ENCODE assay signal across 9 cellular contexts in genomic region chr7:30796105-30796869, GRCh38. TPM values are rescaled to one million over a fixed set of nuclear protein-coding genes. Genes with fewer than 3 reads are reported as not detected.
DNase-seq lines count a peak whose midpoint lies in the region; ATAC-seq, FAIRE-seq and TF ChIP-seq lines count a peak whose summit lies in the region.
"Had no signal": no experiment of that assay in that cellular context is flagged by ENCODE, and none has a peak within 500 bp of the region (broad histone marks: within the 10 kb centered on the region; RNA-seq: fewer than 3 reads in every experiment).

No MANE protein-coding gene starts in this region.

- peak in 4 of 8 donors; percentile 25 to 39 (median 35) for ATAC-seq in heart right ventricle
- ATAC-seq in Right ventricle myocardium inferior = no peak
- no peak for ATAC-seq in T-helper 17 cell
- ATAC-seq in HG02970 (IDR thresholded peaks at IDR 0.05; ENCODE audit: low FRiP score, unreplicated experiment) = no peak
- no peak for ATAC-seq in HG02884 (IDR thresholded peaks at IDR 0.05; ENCODE audit: unreplicated experiment)
- ATAC-seq in activated CD4-positive, alpha-beta T cell treated with anti-CD3 and anti-CD28 coated beads for 36 hours = no peak

- H3K4me1 Mint-ChIP-seq in T-helper 17 cell = peaks cover 5% of the 10 kb centered on the region
- peaks cover 14% of the 10 kb centered on the region for H3K4me1 Mint-ChIP-seq in activated CD4-positive, alpha-beta T cell treated with anti-CD3 and anti-CD28 coated beads for 36 hours

- H3K27me3 Mint-ChIP-seq in T-helper 17 cell = no peaks in the 10 kb centered on the region
- no peaks in the 10 kb centered on the region for H3K27me3 Mint-ChIP-seq in activated CD4-positive, alpha-beta T cell treated with anti-CD3 and anti-CD28 coated beads for 36 hours
- H3K27me3 Mint-ChIP-seq: dendritic cell treated with granulocyte-macrophage colony-stimulating factor and Interleukin-4, amounts not matched to agents 40 ng/mL and 50 ng/mL, for 4 days had no signal

- CTCF ChIA-PET in activated CD4-positive, alpha-beta T cell treated with anti-CD3 and anti-CD28 coated beads for 36 hours (lab: Charles Lee) = interaction anchor here (0.9 kb wide), 1 partner anchor 9 kb away, joined by 4 read pairs; no protein-coding TSS in a partner anchor

- H3K9me3 Mint-ChIP-seq in activated CD4-positive, alpha-beta T cell treated with anti-CD3 and anti-CD28 coated beads for 36 hours (ENCODE audit: low read depth) = no peaks in the 10 kb centered on the region
- H3K9me3 Mint-ChIP-seq: dendritic cell treated with granulocyte-macrophage colony-stimulating factor and Interleukin-4, amounts not matched to agents 40 ng/mL and 50 ng/mL, for 4 days had no signal

- no peak overlapping the region for H3K4me3 ChIP-seq in heart right ventricle
- H3K4me3 ChIP-seq in kidney (ENCODE audit: low read length in 2 of 2) = no peak overlapping the region
- no peak overlapping the region for H3K4me3 ChIP-seq in vagina

- no peak for TF ChIP-seq POLR2A in vagina (IDR thresholded peaks at IDR 0.05)

- peak overlapping the region in 1 of 2 donors; percentile 20 for H3K9ac ChIP-seq in kidney (ENCODE audit: low read length in 2 of 2)

- no peak for FAIRE-seq in kidney (lab: Jason Lieb, UNC)

- no peak overlapping the region for H3K4me3 Mint-ChIP-seq in T-helper 17 cell
- no peak overlapping the region for H3K4me3 Mint-ChIP-seq in activated CD4-positive, alpha-beta T cell treated with anti-CD3 and anti-CD28 coated beads for 36 hours
- H3K4me3 Mint-ChIP-seq: dendritic cell treated with granulocyte-macrophage colony-stimulating factor and Interleukin-4, amounts not matched to agents 40 ng/mL and 50 ng/mL, for 4 days had no signal

- POLR2A ChIA-PET in activated CD4-positive, alpha-beta T cell treated with anti-CD3 and anti-CD28 coated beads for 36 hours (lab: Charles Lee) = no interaction called here

- H3K27ac ChIP-seq in heart right ventricle = peak overlapping the region in 9 of 10 donors; percentile 9 to 81 (median 53)
- peak overlapping the region; percentile 54 to 83 for H3K27ac ChIP-seq in kidney (ENCODE audit: low read depth in 2 of 2, low read length in 2 of 2)
- H3K27ac ChIP-seq in vagina = peak overlapping the region; percentile 65

- no peak for DNase-seq in heart right ventricle
- no peak for DNase-seq in Right ventricle myocardium inferior (ENCODE audit: missing footprints)
- no peak for DNase-seq in T-helper 17 cell
- DNase-seq in kidney = no peak
- DNase-seq in vagina (ENCODE audit: extremely low spot score in 2 of 2) = no peak
- DNase-seq in activated CD4-positive, alpha-beta T cell treated with anti-CD3 and anti-CD28 coated beads for 36 hours = no peak

- H3K4me1 ChIP-seq in heart right ventricle (peaks cover 0 to 63% (median 47%) of the 10 kb centered on the region in 9 donors), kidney (ENCODE audit: control insufficient read depth in 1 of 2, insufficient read depth in 1 of 2, low read depth in 1 of 2, low read length in 2 of 2) (peaks cover 31 to 40% of the 10 kb centered on the region in 2 donors), vagina (peaks cover 56% of the 10 kb centered on the region)

- TF ChIP-seq CTCF in heart right ventricle (IDR thresholded peaks at IDR 0.05) = no peak
- TF ChIP-seq CTCF in kidney (IDR thresholded peaks at IDR 0.05; ENCODE audit: borderline replicate concordance, extremely low read depth, insufficient read depth) = no peak
- TF ChIP-seq CTCF in vagina (IDR thresholded peaks at IDR 0.05) = no peak

- H3K36me3 ChIP-seq in heart right ventricle = peaks cover 0 to 37% (median 0%) of the 10 kb centered on the region in 9 donors
- peaks cover 0 to 2% of the 10 kb centered on the region in 2 donors for H3K36me3 ChIP-seq in kidney (ENCODE audit: control insufficient read depth in 1 of 2, insufficient read depth in 2 of 2, low read length in 2 of 2)
- no peaks in the 10 kb centered on the region for H3K36me3 ChIP-seq in vagina

- intact Hi-C loops in heart right ventricle (cut with DNase I) = loop anchor here in 3 of 10 donors (5.0 to 10.0 kb wide), 4 partner anchors 49 to 181 kb away; no protein-coding TSS in a partner anchor
- intact Hi-C loops in Right ventricle myocardium inferior (cut with DNase I) = no loop called here
- intact Hi-C loops in kidney (cut with DNase I) = loop anchor here (10.0 kb wide), 2 partner anchors 179 to 329 kb away; no protein-coding TSS in a partner anchor
- intact Hi-C loops in vagina (cut with DNase I) = no loop called here
- intact Hi-C loops in activated CD4-positive, alpha-beta T cell treated with anti-CD3 and anti-CD28 coated beads for 36 hours (cut with DNase I, micrococcal nuclease) = loop anchor here in 1 of 2 experiments (10.0 kb wide), 1 partner anchor 329 kb away; no protein-coding TSS in a partner anchor

- WGBS in heart right ventricle, 2 donors = 46 to 55% methylated on average over 1 of the region's 1 CpG

- H3K36me3 Mint-ChIP-seq in T-helper 17 cell (ENCODE audit: low read depth) = peaks cover 2% of the 10 kb centered on the region
- H3K36me3 Mint-ChIP-seq in activated CD4-positive, alpha-beta T cell treated with anti-CD3 and anti-CD28 coated beads for 36 hours (ENCODE audit: low read depth) = no peaks in the 10 kb centered on the region

- H3K27ac Mint-ChIP-seq in T-helper 17 cell = peak overlapping the region; percentile 49
- H3K27ac Mint-ChIP-seq in activated CD4-positive, alpha-beta T cell treated with anti-CD3 and anti-CD28 coated beads for 36 hours = no peak overlapping the region
- H3K27ac Mint-ChIP-seq: dendritic cell treated with granulocyte-macrophage colony-stimulating factor and Interleukin-4, amounts not matched to agents 40 ng/mL and 50 ng/mL, for 4 days had no signal

- H3K9me3 ChIP-seq in heart right ventricle (no peaks in the 10 kb centered on the region), T-helper 17 cell (ENCODE audit: control insufficient read depth, low read length, poor library complexity, severe bottlenecking) (no peaks in the 10 kb centered on the region), kidney (ENCODE audit: control insufficient read depth in 1 of 2, low read length in 2 of 2) (no peaks in the 10 kb centered on the region), vagina (no peaks in the 10 kb centered on the region)

- H3K27me3 ChIP-seq in heart right ventricle (no peaks in the 10 kb centered on the region), vagina (no peaks in the 10 kb centered on the region)

RNA-seq across cellular contexts. Expression of gene MINDY4, which starts 25.1 kb away (rescaled TPM):
- total RNA-seq in heart right ventricle (1 to 10 TPM; 2.1 to 5.4 (median 3.2) TPM), Right ventricle myocardium inferior (3.5 TPM), T-helper 17 cell (1 to 10 TPM; 1.6 to 1.8 TPM), kidney (15.3 TPM), vagina (10.3 TPM)
- polyA plus RNA-seq in heart right ventricle (1 to 10 TPM; 1.9 to 2.4 TPM), kidney (ENCODE audit: insufficient read depth, low read depth, low replicate concordance) (5.3 TPM)
- 1 to 10 TPM; 1.4 to 1.7 TPM for total RNA-seq in activated CD4-positive, alpha-beta T cell treated with anti-CD3 and anti-CD28 coated beads for 36 hours

RNA-seq across cellular contexts. Expression of gene INMT, which starts 44.4 kb away (rescaled TPM):
- total RNA-seq in heart right ventricle = 10 to 100 TPM; 12.3 to 57.3 (median 26.9) TPM
- polyA plus RNA-seq in heart right ventricle = 10 to 100 TPM; 14.2 to 56.3 TPM
- total RNA-seq in Right ventricle myocardium inferior = 48.1 TPM
- 1 to 10 TPM in 1 of 2 donors, under 1 TPM in 1; 0.65 to 1.2 TPM for total RNA-seq in T-helper 17 cell
- total RNA-seq in kidney = 44.8 TPM
- 34.5 TPM for polyA plus RNA-seq in kidney (ENCODE audit: insufficient read depth, low read depth, low replicate concordance)
- total RNA-seq in vagina = 5.6 TPM
- total RNA-seq in activated CD4-positive, alpha-beta T cell treated with anti-CD3 and anti-CD28 coated beads for 36 hours = under 1 TPM; 0.07 to 0.09 TPM
